Comparison of ENCODE assay signal across 18 cellular contexts in the genomic region with DNA sequence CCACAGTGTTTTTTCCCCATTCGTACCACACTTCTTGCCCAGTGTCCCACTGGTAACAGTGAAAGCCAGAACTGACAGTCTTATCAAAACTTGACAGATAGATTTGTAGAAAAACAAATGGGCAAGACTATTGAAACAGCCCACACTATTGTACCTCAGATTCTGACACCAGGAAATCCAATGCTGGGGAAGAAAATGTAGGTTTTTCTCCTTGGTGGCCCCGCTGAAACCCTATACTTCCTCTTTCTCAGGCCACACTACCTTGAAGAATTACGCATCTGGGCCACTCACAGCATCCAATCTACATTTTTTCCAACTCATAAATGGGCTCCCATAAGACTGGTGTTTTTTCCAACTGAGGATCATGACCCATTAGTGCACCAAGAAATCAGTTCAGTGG.
DNase-seq lines count a peak whose midpoint lies in the region; ATAC-seq, FAIRE-seq and TF ChIP-seq lines count a peak whose summit lies in the region.
"Had no signal": no experiment of that assay in that cellular context is flagged by ENCODE, and none has a peak within 500 bp of the region (broad histone marks: within the 10 kb centered on the region; RNA-seq: fewer than 3 reads in every experiment).

No MANE protein-coding gene starts in this region.

- BruUV-seq in HepG2 (replicated peaks; lab: Mats Ljungman, UMichigan): no TSS peak

- H3K36me3 ChIP-seq in HepG2 (replicated peaks in 1 of 2; ENCODE audit: control insufficient read depth in 1 of 2, insufficient read depth in 2 of 2, low read length in 2 of 2): no peaks in the 10 kb centered on the region
- H3K36me3 ChIP-seq: Peyer's patch had no signal

- no peaks in the 10 kb centered on the region for H3K36me3 Mint-ChIP-seq in CD4-positive, alpha-beta T cell (ENCODE audit: low read depth)
- H3K36me3 Mint-ChIP-seq: CD4-positive, CD25-positive, alpha-beta regulatory T cell had no signal

- no peaks in the 10 kb centered on the region for H3K27me3 ChIP-seq in HepG2 (ENCODE audit: control insufficient read depth in 1 of 2, insufficient read depth in 2 of 2, low read length in 2 of 2)
- no peaks in the 10 kb centered on the region for H3K27me3 ChIP-seq in CD4-positive, alpha-beta T cell (ENCODE audit: control insufficient read depth, insufficient read depth, low read length)
- H3K27me3 ChIP-seq: Peyer's patch had no signal

- WGBS in HepG2 (ENCODE audit: low lambda C conversion rate): 17% methylated on average over 3 of the region's 3 CpGs

- H3K27me3 Mint-ChIP-seq in CD4-positive, alpha-beta T cell: peaks cover 31% of the 10 kb centered on the region
- H3K27me3 Mint-ChIP-seq: CD4-positive, CD25-positive, alpha-beta regulatory T cell had no signal

- H3K4me2 ChIP-seq in HepG2 (ENCODE audit: low read depth, low read length): no peak overlapping the region

- no peak overlapping the region for H3K27ac ChIP-seq in HepG2 (ENCODE audit: extremely low read length, insufficient read depth, low read length)
- no peak overlapping the region for H3K27ac ChIP-seq in CD4-positive, alpha-beta T cell (ENCODE audit: low read depth, low read length)
- H3K27ac ChIP-seq: Peyer's patch had no signal

- H4K20me1 ChIP-seq in HepG2 (ENCODE audit: insufficient read depth, low read length): no peaks in the 10 kb centered on the region

- TF ChIP-seq RAD21 in HepG2 (CRISPR knock-in tag; IDR thresholded peaks at IDR 0.05): no peak

- no peak overlapping the region for H3K4me3 Mint-ChIP-seq in CD4-positive, alpha-beta T cell
- H3K4me3 Mint-ChIP-seq: CD4-positive, CD25-positive, alpha-beta regulatory T cell; nephron had no signal

- H3K9me3 ChIP-seq in HepG2 (ENCODE audit: low read length): no peaks in the 10 kb centered on the region
- no peaks in the 10 kb centered on the region for H3K9me3 ChIP-seq in CD4-positive, alpha-beta T cell (ENCODE audit: control insufficient read depth, low read length)
- H3K9me3 ChIP-seq: Peyer's patch had no signal

- no peak overlapping the region for H3K4me3 ChIP-seq in HepG2 (replicated peaks in 1 of 3; ENCODE audit: insufficient read depth in 1 of 3, low read depth in 2 of 3, low read length in 3 of 3)
- H3K4me3 ChIP-seq: Peyer's patch had no signal

- intact Hi-C loops in HepG2 (cut with micrococcal nuclease; ENCODE audit: unreplicated experiment): no loop called here
- intact Hi-C loops in CD4-positive, alpha-beta T cell (cut with DNase I, micrococcal nuclease): no loop called here

- no peak for TF ChIP-seq CTCF in HepG2 (CRISPR knock-in tag; IDR thresholded peaks at IDR 0.05)
- TF ChIP-seq CTCF in CD4-positive, alpha-beta T cell (IDR thresholded peaks at IDR 0.05): no peak
- no peak for TF ChIP-seq CTCF in D721Med (IDR thresholded peaks at IDR 0.05; ENCODE audit: insufficient read depth, missing control alignments)

- TF ChIP-seq POLR2A in HepG2 (IDR thresholded peaks at IDR 0.05; ENCODE audit: insufficient read depth in 1 of 2, low read depth in 2 of 2, low read length in 2 of 2): no peak

- POLR2A ChIA-PET in HepG2 (lab: Yijun Ruan, JAX): no interaction called here
- POLR2A ChIA-PET in CD4-positive, alpha-beta T cell (lab: Charles Lee): no interaction called here

- ATAC-seq in GM21390 (IDR thresholded peaks at IDR 0.05; ENCODE audit: unreplicated experiment) (peak; percentile 66), HG03108 (IDR thresholded peaks at IDR 0.05; ENCODE audit: unreplicated experiment) (peak; percentile 52), HepG2 (no peak)
- ATAC-seq in CD4-positive, alpha-beta T cell (ENCODE audit: poor library complexity): no peak

- in situ Hi-C loops in HepG2 (cut with HindIII; ENCODE audit: extremely low pct_ligation_motif_present, low pct_unique_long_range_greater_than_20kb): no loop called here

- no peak overlapping the region for H2AFZ ChIP-seq in HepG2 (ENCODE audit: low read length)

- peaks cover 2% of the 10 kb centered on the region for H3K9me3 Mint-ChIP-seq in CD4-positive, alpha-beta T cell

- H3K9ac ChIP-seq in HepG2 (ENCODE audit: insufficient read depth, low read depth, low read length): no peak overlapping the region

- no peaks in the 10 kb centered on the region for H3K4me1 ChIP-seq in HepG2 (ENCODE audit: insufficient read depth, low read length)
- H3K4me1 ChIP-seq: Peyer's patch had no signal

- TF ChIP-seq EP300 in HepG2 (IDR thresholded peaks at IDR 0.05; ENCODE audit: low read depth in 2 of 2, low read length in 2 of 2) (no peak), HepG2 (CRISPR knock-in tag; IDR thresholded peaks at IDR 0.05; ENCODE audit: borderline replicate concordance) (no peak)

- CTCF ChIA-PET in HepG2 (lab: Yijun Ruan, JAX; ENCODE audit: low intra/inter-chr PET ratio, low total read pairs): no interaction called here
- CTCF ChIA-PET in CD4-positive, alpha-beta T cell (lab: Charles Lee): no interaction called here

- FAIRE-seq in GM18507 (lab: Jason Lieb, UNC) (peak; percentile 5), HepG2 (lab: Jason Lieb, UNC) (no peak), D721Med (lab: Jason Lieb, UNC) (no peak)
- FAIRE-seq: small intestine, urothelium cell line had no signal

- DNase-seq in GM18507 (ENCODE audit: extremely low spot score, insufficient read length, low read depth) (no peak), OCI-M1 (lab: John Stamatoyannopoulos, UW) (peak; percentile 78), 8988T (no peak), HepG2 (ENCODE audit: low spot score) (no peak), D721Med (ENCODE audit: insufficient read length, low spot score) (no peak)
- no peak for DNase-seq in CD4-positive, alpha-beta T cell
- DNase-seq: activated T-cell treated with anti-CD3 and anti-CD28 coated beads for 4 hours; amniotic stem cell; CD4-positive, CD25-positive, alpha-beta regulatory T cell; foreskin fibroblast; HCEC 1CT; Peyer's patch; small intestine; T1000 had no signal

- H3K4me1 Mint-ChIP-seq in CD4-positive, alpha-beta T cell (ENCODE audit: low read depth): no peaks in the 10 kb centered on the region
- H3K4me1 Mint-ChIP-seq: CD4-positive, CD25-positive, alpha-beta regulatory T cell; nephron had no signal

- no peak overlapping the region for H3K27ac Mint-ChIP-seq in CD4-positive, alpha-beta T cell
- H3K27ac Mint-ChIP-seq: CD4-positive, CD25-positive, alpha-beta regulatory T cell; nephron had no signal

- H3K79me2 ChIP-seq in HepG2 (ENCODE audit: insufficient read depth, low read length): no peaks in the 10 kb centered on the region

TF ChIP-seq in HepG2, 621 proteins besides CTCF, POLR2A, EP300 and RAD21:
- TF ChIP-seq CENPX (CRISPR knock-in tag; IDR thresholded peaks at IDR 0.05) (no peak), NR2C2 (CRISPR knock-in tag; IDR thresholded peaks at IDR 0.05; ENCODE audit: borderline replicate concordance) (no peak), NAIF1 (CRISPR knock-in tag; IDR thresholded peaks at IDR 0.05; ENCODE audit: borderline replicate concordance) (no peak), FOXM1 (CRISPR knock-in tag; IDR thresholded peaks at IDR 0.05) (no peak), ZNF343 (CRISPR knock-in tag; IDR thresholded peaks at IDR 0.05) (no peak), TOPORS (CRISPR knock-in tag; IDR thresholded peaks at IDR 0.05) (no peak), SPEN (CRISPR knock-in tag; IDR thresholded peaks at IDR 0.05; ENCODE audit: low read depth) (no peak), ZNF713 (CRISPR knock-in tag; IDR thresholded peaks at IDR 0.05) (no peak), IKZF4 (CRISPR knock-in tag; IDR thresholded peaks at IDR 0.05; ENCODE audit: borderline replicate concordance, low read depth, not compliant biosample characterization) (no peak), ZNF607 (CRISPR knock-in tag; IDR thresholded peaks at IDR 0.05; ENCODE audit: borderline replicate concordance) (no peak), CEBPB (IDR thresholded peaks at IDR 0.05; ENCODE audit: borderline replicate concordance, low read depth, low read length) (no peak), ZNF143 (CRISPR knock-in tag; IDR thresholded peaks at IDR 0.05) (no peak)
- TF ChIP-seq, protein P1, sequence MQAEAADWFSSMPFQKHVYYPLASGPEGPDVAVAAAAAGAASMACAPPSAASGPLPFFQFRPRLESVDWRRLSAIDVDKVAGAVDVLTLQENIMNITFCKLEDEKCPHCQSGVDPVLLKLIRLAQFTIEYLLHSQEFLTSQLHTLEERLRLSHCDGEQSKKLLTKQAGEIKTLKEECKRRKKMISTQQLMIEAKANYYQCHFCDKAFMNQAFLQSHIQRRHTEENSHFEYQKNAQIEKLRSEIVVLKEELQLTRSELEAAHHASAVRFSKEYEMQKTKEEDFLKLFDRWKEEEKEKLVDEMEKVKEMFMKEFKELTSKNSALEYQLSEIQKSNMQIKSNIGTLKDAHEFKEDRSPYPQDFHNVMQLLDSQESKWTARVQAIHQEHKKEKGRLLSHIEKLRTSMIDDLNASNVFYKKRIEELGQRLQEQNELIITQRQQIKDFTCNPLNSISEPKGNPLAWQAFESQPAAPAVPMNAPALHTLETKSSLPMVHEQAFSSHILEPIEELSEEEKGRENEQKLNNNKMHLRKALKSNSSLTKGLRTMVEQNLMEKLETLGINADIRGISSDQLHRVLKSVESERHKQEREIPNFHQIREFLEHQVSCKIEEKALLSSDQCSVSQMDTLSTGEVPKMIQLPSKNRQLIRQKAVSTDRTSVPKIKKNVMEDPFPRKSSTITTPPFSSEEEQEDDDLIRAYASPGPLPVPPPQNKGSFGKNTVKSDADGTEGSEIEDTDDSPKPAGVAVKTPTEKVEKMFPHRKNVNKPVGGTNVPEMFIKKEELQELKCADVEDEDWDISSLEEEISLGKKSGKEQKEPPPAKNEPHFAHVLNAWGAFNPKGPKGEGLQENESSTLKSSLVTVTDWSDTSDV (CRISPR knock-in tag; IDR thresholded peaks at IDR 0.05): no peak
- TF ChIP-seq, protein P2, sequence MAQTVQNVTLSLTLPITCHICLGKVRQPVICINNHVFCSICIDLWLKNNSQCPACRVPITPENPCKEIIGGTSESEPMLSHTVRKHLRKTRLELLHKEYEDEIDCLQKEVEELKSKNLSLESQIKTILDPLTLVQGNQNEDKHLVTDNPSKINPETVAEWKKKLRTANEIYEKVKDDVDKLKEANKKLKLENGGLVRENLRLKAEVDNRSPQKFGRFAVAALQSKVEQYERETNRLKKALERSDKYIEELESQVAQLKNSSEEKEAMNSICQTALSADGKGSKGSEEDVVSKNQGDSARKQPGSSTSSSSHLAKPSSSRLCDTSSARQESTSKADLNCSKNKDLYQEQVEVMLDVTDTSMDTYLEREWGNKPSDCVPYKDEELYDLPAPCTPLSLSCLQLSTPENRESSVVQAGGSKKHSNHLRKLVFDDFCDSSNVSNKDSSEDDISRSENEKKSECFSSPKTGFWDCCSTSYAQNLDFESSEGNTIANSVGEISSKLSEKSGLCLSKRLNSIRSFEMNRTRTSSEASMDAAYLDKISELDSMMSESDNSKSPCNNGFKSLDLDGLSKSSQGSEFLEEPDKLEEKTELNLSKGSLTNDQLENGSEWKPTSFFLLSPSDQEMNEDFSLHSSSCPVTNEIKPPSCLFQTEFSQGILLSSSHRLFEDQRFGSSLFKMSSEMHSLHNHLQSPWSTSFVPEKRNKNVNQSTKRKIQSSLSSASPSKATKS (CRISPR knock-in tag; IDR thresholded peaks at IDR 0.05): no peak

Comparison
In these comparisons a context has a peak if more than half of its experiments do, and no peak if none do; other contexts are left out.
1. ATAC-seq: peak in GM21390 (single experiment) and HG03108 (single experiment); none in HepG2 (single experiment) and CD4-positive, alpha-beta T cell (single experiment).